In the genomic region with DNA sequence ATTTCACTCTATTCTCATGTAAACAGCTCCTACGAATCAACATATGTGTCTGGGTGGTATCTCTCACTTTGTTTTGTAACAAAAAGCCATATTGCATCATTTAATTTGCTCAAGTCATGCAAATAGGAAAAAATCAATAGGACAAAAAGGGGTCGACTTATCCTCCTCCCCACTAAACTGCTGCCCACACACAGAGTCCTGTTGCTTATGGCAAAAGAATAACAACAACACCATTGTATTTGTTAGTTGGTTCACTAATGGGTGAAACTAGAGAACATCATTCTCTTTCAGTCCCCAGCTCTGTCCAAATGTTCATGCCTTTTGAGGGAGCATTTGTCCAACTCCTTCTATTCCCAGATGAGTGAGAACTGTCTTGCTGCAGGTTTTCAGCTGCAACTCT, we compare ENCODE assay signal across 1 cellular context.
TF ChIP-seq lines count a peak whose summit lies in the region.

No MANE protein-coding gene starts in this region.

TF ChIP-seq in H1, 55 proteins besides CTCF, POLR2A, EP300 and RAD21 (continued from another document):
- TF ChIP-seq, protein P1, sequence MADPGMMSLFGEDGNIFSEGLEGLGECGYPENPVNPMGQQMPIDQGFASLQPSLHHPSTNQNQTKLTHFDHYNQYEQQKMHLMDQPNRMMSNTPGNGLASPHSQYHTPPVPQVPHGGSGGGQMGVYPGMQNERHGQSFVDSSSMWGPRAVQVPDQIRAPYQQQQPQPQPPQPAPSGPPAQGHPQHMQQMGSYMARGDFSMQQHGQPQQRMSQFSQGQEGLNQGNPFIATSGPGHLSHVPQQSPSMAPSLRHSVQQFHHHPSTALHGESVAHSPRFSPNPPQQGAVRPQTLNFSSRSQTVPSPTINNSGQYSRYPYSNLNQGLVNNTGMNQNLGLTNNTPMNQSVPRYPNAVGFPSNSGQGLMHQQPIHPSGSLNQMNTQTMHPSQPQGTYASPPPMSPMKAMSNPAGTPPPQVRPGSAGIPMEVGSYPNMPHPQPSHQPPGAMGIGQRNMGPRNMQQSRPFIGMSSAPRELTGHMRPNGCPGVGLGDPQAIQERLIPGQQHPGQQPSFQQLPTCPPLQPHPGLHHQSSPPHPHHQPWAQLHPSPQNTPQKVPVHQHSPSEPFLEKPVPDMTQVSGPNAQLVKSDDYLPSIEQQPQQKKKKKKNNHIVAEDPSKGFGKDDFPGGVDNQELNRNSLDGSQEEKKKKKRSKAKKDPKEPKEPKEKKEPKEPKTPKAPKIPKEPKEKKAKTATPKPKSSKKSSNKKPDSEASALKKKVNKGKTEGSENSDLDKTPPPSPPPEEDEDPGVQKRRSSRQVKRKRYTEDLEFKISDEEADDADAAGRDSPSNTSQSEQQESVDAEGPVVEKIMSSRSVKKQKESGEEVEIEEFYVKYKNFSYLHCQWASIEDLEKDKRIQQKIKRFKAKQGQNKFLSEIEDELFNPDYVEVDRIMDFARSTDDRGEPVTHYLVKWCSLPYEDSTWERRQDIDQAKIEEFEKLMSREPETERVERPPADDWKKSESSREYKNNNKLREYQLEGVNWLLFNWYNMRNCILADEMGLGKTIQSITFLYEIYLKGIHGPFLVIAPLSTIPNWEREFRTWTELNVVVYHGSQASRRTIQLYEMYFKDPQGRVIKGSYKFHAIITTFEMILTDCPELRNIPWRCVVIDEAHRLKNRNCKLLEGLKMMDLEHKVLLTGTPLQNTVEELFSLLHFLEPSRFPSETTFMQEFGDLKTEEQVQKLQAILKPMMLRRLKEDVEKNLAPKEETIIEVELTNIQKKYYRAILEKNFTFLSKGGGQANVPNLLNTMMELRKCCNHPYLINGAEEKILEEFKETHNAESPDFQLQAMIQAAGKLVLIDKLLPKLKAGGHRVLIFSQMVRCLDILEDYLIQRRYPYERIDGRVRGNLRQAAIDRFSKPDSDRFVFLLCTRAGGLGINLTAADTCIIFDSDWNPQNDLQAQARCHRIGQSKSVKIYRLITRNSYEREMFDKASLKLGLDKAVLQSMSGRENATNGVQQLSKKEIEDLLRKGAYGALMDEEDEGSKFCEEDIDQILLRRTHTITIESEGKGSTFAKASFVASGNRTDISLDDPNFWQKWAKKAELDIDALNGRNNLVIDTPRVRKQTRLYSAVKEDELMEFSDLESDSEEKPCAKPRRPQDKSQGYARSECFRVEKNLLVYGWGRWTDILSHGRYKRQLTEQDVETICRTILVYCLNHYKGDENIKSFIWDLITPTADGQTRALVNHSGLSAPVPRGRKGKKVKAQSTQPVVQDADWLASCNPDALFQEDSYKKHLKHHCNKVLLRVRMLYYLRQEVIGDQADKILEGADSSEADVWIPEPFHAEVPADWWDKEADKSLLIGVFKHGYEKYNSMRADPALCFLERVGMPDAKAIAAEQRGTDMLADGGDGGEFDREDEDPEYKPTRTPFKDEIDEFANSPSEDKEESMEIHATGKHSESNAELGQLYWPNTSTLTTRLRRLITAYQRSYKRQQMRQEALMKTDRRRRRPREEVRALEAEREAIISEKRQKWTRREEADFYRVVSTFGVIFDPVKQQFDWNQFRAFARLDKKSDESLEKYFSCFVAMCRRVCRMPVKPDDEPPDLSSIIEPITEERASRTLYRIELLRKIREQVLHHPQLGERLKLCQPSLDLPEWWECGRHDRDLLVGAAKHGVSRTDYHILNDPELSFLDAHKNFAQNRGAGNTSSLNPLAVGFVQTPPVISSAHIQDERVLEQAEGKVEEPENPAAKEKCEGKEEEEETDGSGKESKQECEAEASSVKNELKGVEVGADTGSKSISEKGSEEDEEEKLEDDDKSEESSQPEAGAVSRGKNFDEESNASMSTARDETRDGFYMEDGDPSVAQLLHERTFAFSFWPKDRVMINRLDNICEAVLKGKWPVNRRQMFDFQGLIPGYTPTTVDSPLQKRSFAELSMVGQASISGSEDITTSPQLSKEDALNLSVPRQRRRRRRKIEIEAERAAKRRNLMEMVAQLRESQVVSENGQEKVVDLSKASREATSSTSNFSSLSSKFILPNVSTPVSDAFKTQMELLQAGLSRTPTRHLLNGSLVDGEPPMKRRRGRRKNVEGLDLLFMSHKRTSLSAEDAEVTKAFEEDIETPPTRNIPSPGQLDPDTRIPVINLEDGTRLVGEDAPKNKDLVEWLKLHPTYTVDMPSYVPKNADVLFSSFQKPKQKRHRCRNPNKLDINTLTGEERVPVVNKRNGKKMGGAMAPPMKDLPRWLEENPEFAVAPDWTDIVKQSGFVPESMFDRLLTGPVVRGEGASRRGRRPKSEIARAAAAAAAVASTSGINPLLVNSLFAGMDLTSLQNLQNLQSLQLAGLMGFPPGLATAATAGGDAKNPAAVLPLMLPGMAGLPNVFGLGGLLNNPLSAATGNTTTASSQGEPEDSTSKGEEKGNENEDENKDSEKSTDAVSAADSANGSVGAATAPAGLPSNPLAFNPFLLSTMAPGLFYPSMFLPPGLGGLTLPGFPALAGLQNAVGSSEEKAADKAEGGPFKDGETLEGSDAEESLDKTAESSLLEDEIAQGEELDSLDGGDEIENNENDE (IDR thresholded peaks at IDR 0.05; ENCODE audit: insufficient replicate concordance, low read length): peak; percentile 57
- TF ChIP-seq BCL11A (IDR thresholded peaks at IDR 0.05; ENCODE audit: low read depth in 2 of 2, low read length in 2 of 2): no peak
- TF ChIP-seq TEAD4 (IDR thresholded peaks at IDR 0.05; ENCODE audit: low read depth, low read length): no peak
- TF ChIP-seq JUN (IDR thresholded peaks at IDR 0.05; ENCODE audit: low read depth, low read length): no peak
- no peak for TF ChIP-seq JUND (IDR thresholded peaks at IDR 0.05; ENCODE audit: low read length)
- TF ChIP-seq, protein P2, sequence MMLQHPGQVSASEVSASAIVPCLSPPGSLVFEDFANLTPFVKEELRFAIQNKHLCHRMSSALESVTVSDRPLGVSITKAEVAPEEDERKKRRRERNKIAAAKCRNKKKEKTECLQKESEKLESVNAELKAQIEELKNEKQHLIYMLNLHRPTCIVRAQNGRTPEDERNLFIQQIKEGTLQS (IDR thresholded peaks at IDR 0.05; ENCODE audit: insufficient read depth, low read depth, low read length): no peak
- TF ChIP-seq GTF2F1 (IDR thresholded peaks at IDR 0.05; ENCODE audit: borderline replicate concordance, low read depth, low read length): no peak
